ENCODE assay signal across 22 cellular contexts in genomic region chr20:19864130-19864529, GRCh38.
A peak's percentile ranks its signal among the peaks of the same experiment; 100 is the strongest.
DNase-seq lines count a peak whose midpoint lies in the region; ATAC-seq, FAIRE-seq and TF ChIP-seq lines count a peak whose summit lies in the region.
"Had no signal": no experiment of that assay in that cellular context is flagged by ENCODE, and none has a peak within 500 bp of the region (broad histone marks: within the 10 kb centered on the region; RNA-seq: fewer than 3 reads in every experiment).

No MANE protein-coding gene starts in this region.

- H3K27me3 ChIP-seq in GM23248 (replicated peaks; ENCODE audit: insufficient read depth): no peaks in the 10 kb centered on the region
- H3K27me3 ChIP-seq in adipocyte (replicated peaks; ENCODE audit: control insufficient read depth, insufficient read depth, low read length): no peaks in the 10 kb centered on the region
- no peaks in the 10 kb centered on the region for H3K27me3 ChIP-seq in hepatocyte
- no peaks in the 10 kb centered on the region for H3K27me3 ChIP-seq in pancreas
- H3K27me3 ChIP-seq: MG63 had no signal

- DNase-seq in AG09309 (ENCODE audit: low read depth) (peak; percentile 53), GM23248 (peak; percentile 42), adipocyte (ENCODE audit: low read depth) (peak; percentile 5), hepatocyte (ENCODE audit: low spot score) (no peak), pancreas (no peak)
- DNase-seq in stimulated activated CD4-positive, alpha-beta T cell treated with anti-CD3 and anti-CD28 coated beads, Interleukin-1b, Interleukin-23, amount 100 ng/mL, for 48 hours: no peak
- DNase-seq in activated naive CD4-positive, alpha-beta T cell (lab: John Stamatoyannopoulos, UW): no peak
- DNase-seq: CD4-positive, alpha-beta T cell; DND-41; GDM1; GOT3; MG63; NCI-H1092 treated with DMSO at 0.1 percent for 48 hours; NCI-H1694; NCI-H526 treated with DMSO at 0.1 percent for 48 hours; NK-92 treated with Interleukin-12 subunit alpha and Interleukin-12 subunit beta, amount 100 ng/mL, for 24 hours; OCI-M1; SW 1271 had no signal

- H3K9me3 ChIP-seq in GM23248 (ENCODE audit: low read depth): no peaks in the 10 kb centered on the region
- no peaks in the 10 kb centered on the region for H3K9me3 ChIP-seq in adipocyte (ENCODE audit: control insufficient read depth, low read length)
- H3K9me3 ChIP-seq in hepatocyte (ENCODE audit: low read depth): no peaks in the 10 kb centered on the region
- no peaks in the 10 kb centered on the region for H3K9me3 ChIP-seq in pancreas
- H3K9me3 ChIP-seq: MG63 had no signal

- H3K4me1 ChIP-seq in GM23248 (ENCODE audit: insufficient read depth) (peaks cover 18% of the 10 kb centered on the region; the same call in 1 of the 2 replicates), adipocyte (ENCODE audit: control insufficient read depth, insufficient read depth, low read length) (peaks cover 12% of the 10 kb centered on the region), hepatocyte (ENCODE audit: insufficient read depth) (peaks cover 8% of the 10 kb centered on the region), pancreas (no peaks in the 10 kb centered on the region)

- H3K4me2 ChIP-seq in GM23248 (ENCODE audit: unreplicated experiment) (no peak overlapping the region), hepatocyte (no peak overlapping the region)
- H3K4me2 ChIP-seq: KMS-11 had no signal

- H3F3A ChIP-seq in GM23248 (ENCODE audit: insufficient read depth): peaks cover 13% of the 10 kb centered on the region; the same call in 1 of the 2 replicates

- FAIRE-seq in pancreas (lab: Jason Lieb, UNC): no peak
- FAIRE-seq: GM12878, GM18507 had no signal

- H3K9ac ChIP-seq in GM23248 (no peak overlapping the region), adipocyte (ENCODE audit: low read length) (no peak overlapping the region)
- H3K9ac ChIP-seq: KMS-11 had no signal

- H3K36me3 ChIP-seq in GM23248 (ENCODE audit: low read depth) (no peaks in the 10 kb centered on the region), adipocyte (ENCODE audit: control insufficient read depth, insufficient read depth, low read length, severe bottlenecking) (no peaks in the 10 kb centered on the region), hepatocyte (replicated peaks; ENCODE audit: insufficient read depth, low read depth) (no peaks in the 10 kb centered on the region), pancreas (no peaks in the 10 kb centered on the region)
- H3K36me3 ChIP-seq: MG63 had no signal

- in situ Hi-C loops in GM23248 (cut with MboI): no loop called here

- no peak overlapping the region for H3K27ac ChIP-seq in GM23248
- H3K27ac ChIP-seq in hepatocyte: peak overlapping the region; percentile 53
- no peak overlapping the region for H3K27ac ChIP-seq in pancreas
- H3K27ac ChIP-seq: KMS-11 had no signal

- 34 to 38% methylated on average over 3 of the region's 3 CpGs for WGBS in GM23248 (ENCODE audit: low coverage in 1 of 2, low lambda C conversion rate in 2 of 2, missing lambda C conversion rate in 2 of 2), 2 experiments
- 40% methylated on average over 3 of the region's 3 CpGs for whole genome bisulfite sequencing in hepatocyte (ENCODE audit: low lambda C conversion rate, missing lambda C conversion rate)
- 74 to 84% methylated on average over 3 of the region's 3 CpGs for WGBS in pancreas, 2 donors

- TF ChIP-seq CTCF in AG09309 (IDR thresholded peaks at IDR 0.05; ENCODE audit: control insufficient read depth, insufficient read depth, low read depth, low read length, missing control alignments): no peak
- no peak for TF ChIP-seq CTCF in hepatocyte (IDR thresholded peaks at IDR 0.05; ENCODE audit: poor library complexity)
- TF ChIP-seq CTCF in pancreas (IDR thresholded peaks at IDR 0.05): no peak

- H3K4me3 ChIP-seq in AG09309 (ENCODE audit: control insufficient read depth, low read depth, low read length) (no peak overlapping the region), GM23248 (no peak overlapping the region), adipocyte (ENCODE audit: low read length) (no peak overlapping the region), hepatocyte (no peak overlapping the region), pancreas (no peak overlapping the region)
- H3K4me3 ChIP-seq: GM12878, MG63 had no signal

- H2AFZ ChIP-seq in GM23248: no peak overlapping the region
- no peak overlapping the region for H2AFZ ChIP-seq in hepatocyte

- ATAC-seq in HG02981 (IDR thresholded peaks at IDR 0.05; ENCODE audit: unreplicated experiment) (no peak), pancreas (no peak)
- ATAC-seq: GM12878 had no signal

- no peaks in the 10 kb centered on the region for H3K79me2 ChIP-seq in GM23248 (ENCODE audit: insufficient read depth)
- H3K79me2 ChIP-seq in hepatocyte: no peaks in the 10 kb centered on the region

- no peaks in the 10 kb centered on the region for H4K20me1 ChIP-seq in GM23248 (ENCODE audit: insufficient read depth)
- H4K20me1 ChIP-seq in hepatocyte (ENCODE audit: insufficient read depth, poor library complexity, severe bottlenecking): no peaks in the 10 kb centered on the region

- H3K9me2 ChIP-seq in GM23248 (ENCODE audit: insufficient read depth) (no peaks in the 10 kb centered on the region; the same call in 1 of the 2 replicates), hepatocyte (replicated peaks; ENCODE audit: insufficient read depth) (no peaks in the 10 kb centered on the region)

- intact Hi-C loops in pancreas (cut with DNase I): no loop called here

Comparison
In these comparisons a context has a peak if more than half of its experiments do, and no peak if none do; other contexts are left out.
1. DNase-seq: peak in AG09309 (single experiment), GM23248 (single experiment) and adipocyte (single experiment); none in hepatocyte (single experiment), stimulated activated CD4-positive, alpha-beta T cell treated with anti-CD3 and anti-CD28 coated beads, Interleukin-1b, Interleukin-23, amount 100 ng/mL, for 48 hours (single experiment), activated naive CD4-positive, alpha-beta T cell (0 of 4) and pancreas (0 of 6).